ENCODE assay signal across 8 cellular contexts in the genomic region with DNA sequence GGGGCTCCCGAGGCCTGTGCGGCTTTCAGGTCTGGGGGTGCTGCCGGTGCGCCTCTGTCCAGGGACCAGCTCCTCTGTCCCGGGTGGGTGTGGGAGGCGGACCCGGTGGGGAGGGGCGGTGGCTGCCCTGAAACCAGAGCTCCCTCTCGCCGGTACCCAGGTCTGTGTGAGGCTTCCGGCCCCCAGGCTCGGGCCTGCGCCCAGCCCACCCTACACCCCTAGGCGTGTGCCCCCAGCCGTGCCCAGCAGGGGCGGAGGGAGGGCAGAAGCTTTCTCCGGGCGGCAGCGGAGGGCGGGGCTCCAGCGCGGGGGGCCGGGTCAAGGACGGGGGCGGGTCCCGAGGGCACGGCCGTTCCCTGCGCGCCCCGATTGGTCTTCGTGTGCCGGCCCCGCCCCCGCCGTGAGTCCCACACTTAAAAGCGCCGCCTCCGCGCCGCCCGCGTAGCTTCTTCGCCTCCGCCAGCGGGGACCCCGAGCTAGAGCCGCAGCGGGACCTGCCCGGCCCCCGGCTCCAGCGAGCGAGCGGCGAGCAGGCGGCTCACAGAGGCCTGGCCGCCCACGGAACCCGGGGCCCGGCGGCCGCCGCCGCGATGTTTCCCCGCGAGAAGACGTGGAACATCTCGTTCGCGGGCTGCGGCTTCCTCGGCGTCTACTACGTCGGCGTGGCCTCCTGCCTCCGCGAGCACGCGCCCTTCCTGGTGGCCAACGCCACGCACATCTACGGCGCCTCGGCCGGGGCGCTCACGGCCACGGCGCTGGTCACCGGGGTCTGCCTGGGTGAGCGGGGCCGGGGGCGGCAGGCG. TPM values are rescaled to one million over a fixed set of nuclear protein-coding genes. Genes with fewer than 3 reads are reported as not detected.
DNase-seq lines count a peak whose midpoint lies in the region; ATAC-seq and TF ChIP-seq lines count a peak whose summit lies in the region.

No MANE protein-coding gene starts in this region.

- intact Hi-C loops in left cardiac atrium (cut with DNase I) (no loop called here), posterior vena cava (cut with DNase I) (loop anchor here in 1 of 2 donors (5.0 kb wide), 1 partner anchor 1008 kb away; no protein-coding TSS in a partner anchor), upper lobe of right lung (cut with DNase I) (no loop called here)

- DNase-seq in GM12865 (ENCODE audit: low read depth) (peak; percentile 94), HFFc6 (peak; percentile 67), NCI-H1092 (lab: John Stamatoyannopoulos, UW) (peak; percentile 83), T-cell (peak; percentile 78 to 94 (median 89)), left cardiac atrium (peak; percentile 94), posterior vena cava (ENCODE audit: low spot score) (peak; percentile 97), upper lobe of right lung (peak; percentile 97)

- CTCF ChIA-PET in T-cell (lab: Charles Lee) = interaction anchor here in 1 of 2 donors (1.6 kb wide), 1 partner anchor 10 kb away, joined by 6 read pairs; a partner anchor contains a TSS

- H3K27ac ChIP-seq in adipose tissue (ENCODE audit: low read depth, low read length) = peak overlapping the region; percentile 4
- H3K27ac ChIP-seq in upper lobe of right lung = peak overlapping the region; percentile 95

- no peaks in the 10 kb centered on the region for H3K9me3 Mint-ChIP-seq in HFFc6
- H3K9me3 Mint-ChIP-seq in T-cell = no peaks in the 10 kb centered on the region

- H3K4me3 ChIP-seq in GM12865 (ENCODE audit: low read depth, low read length) (peak overlapping the region; percentile 65), upper lobe of right lung (peak overlapping the region; percentile 91)

- TF ChIP-seq CTCF in GM12865 (IDR thresholded peaks at IDR 0.05; ENCODE audit: insufficient read depth, low read depth, low read length, missing control alignments) (no peak), HFFc6 (IDR thresholded peaks at IDR 0.05) (peak; percentile 48), upper lobe of right lung (IDR thresholded peaks at IDR 0.05) (peak; percentile 15)

- no peaks in the 10 kb centered on the region for H3K27me3 ChIP-seq in upper lobe of right lung

- POLR2A ChIA-PET in T-cell (lab: Charles Lee) = interaction anchor here (0.6 to 1.1 kb wide), 7 partner anchors 9 to 492 kb away, joined by 3 to 11 read pairs (median 5); a partner anchor contains a TSS

- peak; percentile 76 to 86 (median 82) for ATAC-seq in T-cell (replicated peaks in 1 of 4)
- ATAC-seq in left cardiac atrium = peak; percentile 85 to 88
- ATAC-seq in upper lobe of right lung = peak; percentile 89

- H3K4me1 Mint-ChIP-seq in HFFc6 (ENCODE audit: low read depth) (peaks cover 17% of the 10 kb centered on the region), T-cell (peaks cover 7 to 20% (median 13%) of the 10 kb centered on the region in 3 donors)

- peaks cover 8% of the 10 kb centered on the region; the same call in 1 of the 2 replicates for H3K27me3 Mint-ChIP-seq in HFFc6 (ENCODE audit: insufficient read depth)
- H3K27me3 Mint-ChIP-seq in T-cell = no peaks in the 10 kb centered on the region

- H3K4me1 ChIP-seq in upper lobe of right lung = peaks cover 23% of the 10 kb centered on the region

- H3K4me3 Mint-ChIP-seq in HFFc6 (peak overlapping the region; percentile 90), T-cell (peak overlapping the region; percentile 83 to 86 (median 84))

- peak overlapping the region; percentile 88 for H3K27ac Mint-ChIP-seq in HFFc6
- H3K27ac Mint-ChIP-seq in T-cell = peak overlapping the region; percentile 74 to 84

- WGBS in adipose tissue, 3 donors = 0 to 1% (median 1%) methylated on average over 53 to 96 of the region's 96 CpGs

- H3K9me3 ChIP-seq in upper lobe of right lung = no peaks in the 10 kb centered on the region

- peaks cover 21% of the 10 kb centered on the region for H3K36me3 ChIP-seq in upper lobe of right lung

- H3K36me3 Mint-ChIP-seq in HFFc6 (ENCODE audit: low read depth) (no peaks in the 10 kb centered on the region), T-cell (peaks cover 10% of the 10 kb centered on the region)

RNA-seq across cellular contexts. Expression of a gene that starts 0.6 kb away (rescaled TPM):
- 100 to 1,000 TPM; 103 to 148 (median 130) TPM for total RNA-seq in HFFc6 (2021; fragmentation: NEBNext Ultra II Directional; extraction: Animal tissue kit (Norgen Biotek cat#: 25700))
- total RNA-seq in T-cell (100 to 1,000 TPM; 172 to 212 (median 206) TPM), left cardiac atrium (100 to 1,000 TPM; 316 to 372 TPM), posterior vena cava (10 to 100 TPM; 80.7 to 85.5 TPM), upper lobe of right lung (143 TPM)
- polyA plus RNA-seq in adipose tissue = 1,000 to 10,000 TPM in 1 of 3 donors, 100 to 1,000 TPM in 2; 309 to 2,521 (median 389) TPM

RNA-seq across cellular contexts. Expression of a gene that starts 8.4 kb away (rescaled TPM):
- 1 to 10 TPM in 4 of 6 experiments, under 1 TPM in 2; 0.63 to 2.2 (median 1.2) TPM for total RNA-seq in HFFc6 (2021; fragmentation: NEBNext Ultra II Directional; extraction: Animal tissue kit (Norgen Biotek cat#: 25700))
- total RNA-seq in T-cell (1 to 10 TPM; 1.4 to 2.9 (median 1.5) TPM), left cardiac atrium (10 to 100 TPM; 18.9 to 27.7 TPM), posterior vena cava (1 to 10 TPM; 3.5 to 4.3 TPM), upper lobe of right lung (34.3 TPM)
- polyA plus RNA-seq in adipose tissue = 100 to 1,000 TPM in 1 of 3 donors, 10 to 100 TPM in 2; 36.7 to 174 (median 50.7) TPM

RNA-seq across cellular contexts. Expression of a gene that starts 9.6 kb away (rescaled TPM):
- 1,000 to 10,000 TPM; 1,532 to 1,781 (median 1,709) TPM for total RNA-seq in HFFc6 (2021; fragmentation: NEBNext Ultra II Directional; extraction: Animal tissue kit (Norgen Biotek cat#: 25700))
- 1,000 to 10,000 TPM; 4,736 to 5,826 (median 5,260) TPM for total RNA-seq in T-cell
- polyA plus RNA-seq in adipose tissue = 1,000 to 10,000 TPM; 1,158 to 3,822 (median 2,898) TPM
- 1,000 to 10,000 TPM; 1,371 to 1,375 TPM for total RNA-seq in left cardiac atrium
- 1,000 to 10,000 TPM; 1,286 to 1,386 TPM for total RNA-seq in posterior vena cava
- 1,548 TPM for total RNA-seq in upper lobe of right lung

RNA-seq across cellular contexts. Expression of a gene that starts 13.4 kb away (rescaled TPM):
- 1,000 to 10,000 TPM in 1 of 6 experiments, 100 to 1,000 TPM in 5; 719 to 1,001 (median 755) TPM for total RNA-seq in HFFc6 (2021; fragmentation: NEBNext Ultra II Directional; extraction: Animal tissue kit (Norgen Biotek cat#: 25700))
- total RNA-seq in T-cell (10 to 100 TPM; 14.9 to 28.2 (median 25.6) TPM), left cardiac atrium (100 to 1,000 TPM; 382 to 489 TPM), posterior vena cava (100 to 1,000 TPM; 473 to 490 TPM), upper lobe of right lung (486 TPM)
- polyA plus RNA-seq in adipose tissue = 100 to 1,000 TPM; 495 to 757 (median 531) TPM

RNA-seq across cellular contexts. Expression of a gene that starts 14.3 kb away (rescaled TPM):
- 10 to 100 TPM; 11.0 to 15.9 (median 13.7) TPM for total RNA-seq in HFFc6 (2021; fragmentation: NEBNext Ultra II Directional; extraction: Animal tissue kit (Norgen Biotek cat#: 25700))
- 10 to 100 TPM; 31.1 to 46.6 (median 39.1) TPM for total RNA-seq in T-cell
- polyA plus RNA-seq in adipose tissue = 10 to 100 TPM in 2 of 3 donors, 1 to 10 TPM in 1; 9.2 to 16.5 (median 12.4) TPM
- 1 to 10 TPM; 8.5 to 9.1 TPM for total RNA-seq in left cardiac atrium
- 1 to 10 TPM; 6.0 to 6.5 TPM for total RNA-seq in posterior vena cava
- total RNA-seq in upper lobe of right lung = 13.1 TPM

Comparison
In these comparisons a context has a peak if more than half of its experiments do, and no peak if none do; other contexts are left out.
1. Peak in every context shown above with its lines: DNase-seq, ATAC-seq, H3K4me3 ChIP-seq and H3K27ac ChIP-seq.